ENCODE assay signal across 2 cellular contexts in the genomic region with DNA sequence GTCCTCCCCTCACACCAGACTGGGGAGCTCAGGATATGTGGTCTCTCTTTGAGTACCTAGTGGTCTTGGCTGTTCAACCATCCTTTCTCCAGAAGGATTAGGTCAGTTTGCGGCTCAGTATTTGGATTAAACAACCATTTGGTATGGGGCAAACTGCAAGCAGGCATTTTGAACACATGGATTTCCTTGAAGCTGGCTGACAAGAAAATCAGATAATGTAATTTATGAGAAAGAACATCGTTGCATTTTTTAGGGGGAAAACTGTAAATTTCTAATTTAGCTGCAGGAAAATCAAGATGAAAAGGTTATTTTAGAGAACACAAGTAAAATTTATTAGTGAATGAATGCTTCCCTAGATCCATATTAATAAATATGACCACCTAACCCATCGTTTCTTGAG.
TF ChIP-seq lines count a peak whose summit lies in the region.

No MANE protein-coding gene starts in this region.

TF ChIP-seq in GM23338, 12 proteins besides CTCF, POLR2A, EP300 and RAD21:
- TF ChIP-seq STAT1 (IDR thresholded peaks at IDR 0.05; ENCODE audit: unreplicated experiment) (no peak), ZNF331 (CRISPR knock-in tag; IDR thresholded peaks at IDR 0.05; ENCODE audit: low read depth) (no peak), REST (IDR thresholded peaks at IDR 0.05; ENCODE audit: unreplicated experiment) (no peak), ETS1 (IDR thresholded peaks at IDR 0.05) (no peak), POLR2AphosphoS5 (IDR thresholded peaks at IDR 0.05; ENCODE audit: low read depth) (no peak), EZH2 (IDR thresholded peaks at IDR 0.05; ENCODE audit: low read depth, unreplicated experiment) (no peak), ZNF114 (CRISPR knock-in tag; IDR thresholded peaks at IDR 0.05) (no peak), CREB1 (CRISPR knock-in tag; IDR thresholded peaks at IDR 0.05; ENCODE audit: low read depth) (no peak)

TF ChIP-seq in K562, 482 proteins besides CTCF, POLR2A, EP300 and RAD21:
- TF ChIP-seq, protein P1, sequence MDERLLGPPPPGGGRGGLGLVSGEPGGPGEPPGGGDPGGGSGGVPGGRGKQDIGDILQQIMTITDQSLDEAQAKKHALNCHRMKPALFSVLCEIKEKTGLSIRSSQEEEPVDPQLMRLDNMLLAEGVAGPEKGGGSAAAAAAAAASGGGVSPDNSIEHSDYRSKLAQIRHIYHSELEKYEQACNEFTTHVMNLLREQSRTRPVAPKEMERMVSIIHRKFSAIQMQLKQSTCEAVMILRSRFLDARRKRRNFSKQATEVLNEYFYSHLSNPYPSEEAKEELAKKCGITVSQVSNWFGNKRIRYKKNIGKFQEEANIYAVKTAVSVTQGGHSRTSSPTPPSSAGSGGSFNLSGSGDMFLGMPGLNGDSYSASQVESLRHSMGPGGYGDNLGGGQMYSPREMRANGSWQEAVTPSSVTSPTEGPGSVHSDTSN (CRISPR knock-in tag; IDR thresholded peaks at IDR 0.05; ENCODE audit: low read depth) = no peak
- TF ChIP-seq, protein P1 (tag; conservative IDR thresholded peaks at IDR 0.05; ENCODE audit: low read depth) = peak; percentile 65
- TF ChIP-seq PCBP1 (IDR thresholded peaks at IDR 0.05; ENCODE audit: low read depth, low read length, poor library complexity, severe bottlenecking) (no peak), MEIS2 (IDR thresholded peaks at IDR 0.05; ENCODE audit: partially characterized antibody) (peak; percentile 80)
